ENCODE assay signal across 9 cellular contexts in the genomic region with DNA sequence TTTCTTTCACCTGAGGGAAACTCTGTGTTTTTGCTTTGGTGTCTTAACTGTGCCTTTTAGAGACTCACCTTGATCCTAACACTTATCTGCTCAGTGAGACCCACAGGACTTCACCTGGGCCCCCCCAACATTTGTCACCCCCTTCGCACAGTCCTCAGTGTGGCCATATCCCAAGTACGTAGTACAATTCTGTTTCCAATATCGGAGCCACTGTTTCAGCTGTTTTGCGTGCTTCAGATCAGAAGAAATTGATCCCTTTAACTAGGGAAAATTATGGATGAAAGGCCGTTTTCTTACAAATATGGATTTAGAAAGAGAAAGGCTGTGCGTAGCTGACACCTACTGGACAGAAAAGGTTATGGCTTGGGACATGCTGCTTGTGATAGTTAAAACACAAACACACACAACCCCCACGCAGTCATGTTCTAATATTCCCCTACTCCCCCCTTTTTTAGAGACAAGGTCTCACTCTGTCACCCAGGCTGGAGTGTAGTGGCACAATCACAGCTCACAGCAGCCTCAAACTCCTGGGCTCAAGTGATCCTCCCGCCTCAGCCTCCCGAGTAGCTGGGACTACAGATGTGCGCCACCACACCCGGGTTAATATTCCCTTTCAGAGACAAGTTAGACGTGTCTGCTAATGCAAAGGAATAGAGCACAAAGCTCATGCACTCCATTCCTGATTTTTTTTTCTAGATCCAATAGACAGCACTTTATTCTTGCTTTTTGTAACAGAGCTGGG. TPM values are rescaled to one million over a fixed set of nuclear protein-coding genes. Genes with fewer than 3 reads are reported as not detected.
A peak's percentile ranks its signal among the peaks of the same experiment; 100 is the strongest.
DNase-seq lines count a peak whose midpoint lies in the region; ATAC-seq and TF ChIP-seq lines count a peak whose summit lies in the region.
"Had no signal": no experiment of that assay in that cellular context is flagged by ENCODE, and none has a peak within 500 bp of the region (broad histone marks: within the 10 kb centered on the region; RNA-seq: fewer than 3 reads in every experiment).

No MANE protein-coding gene starts in this region.

- no peaks in the 10 kb centered on the region for H3K27me3 ChIP-seq in breast epithelium
- H3K27me3 ChIP-seq in upper lobe of left lung, result no peaks in the 10 kb centered on the region

- DNase-seq in Caki2 (ENCODE audit: low read depth), result peak; percentile 26
- peak; percentile 39 to 53 for DNase-seq in NOMO-1 (lab: John Stamatoyannopoulos, UW; ENCODE audit: unreplicated experiment in 2 of 2)
- no peak for DNase-seq in breast epithelium (ENCODE audit: low spot score in 2 of 2)
- DNase-seq in left colon, result peak in 1 of 2 donors; percentile 36
- DNase-seq in upper lobe of left lung, result no peak
- DNase-seq in activated effector memory CD4-positive, alpha-beta T cell treated with Interleukin-2 at 50 U/mL for 16 hours, result no peak
- DNase-seq in KG1 (lab: John Stamatoyannopoulos, UW), result no peak
- DNase-seq: naive B cell had no signal

- in situ Hi-C loops in Caki2 (cut with HindIII; ENCODE audit: low pct_unique_long_range_greater_than_20kb, low sequenced_read_pairs), result no loop called here

- H3K9me3 ChIP-seq in HEK293 (ENCODE audit: control insufficient read depth, insufficient read depth, low read depth, low read length), result no peaks in the 10 kb centered on the region
- H3K9me3 ChIP-seq in breast epithelium, result no peaks in the 10 kb centered on the region
- no peaks in the 10 kb centered on the region for H3K9me3 ChIP-seq in upper lobe of left lung

- CTCF ChIA-PET in HEK293 (lab: Yijun Ruan, JAX), result interaction anchor here (0.6 to 11.0 kb wide), 40 partner anchors 8 to 320 kb away, joined by 3 to 424 read pairs (median 6); a partner anchor contains a TSS

- POLR2A ChIA-PET in HEK293 (lab: Yijun Ruan, JAX), result no interaction called here

- no peak overlapping the region for H3K27ac ChIP-seq in HEK293 (ENCODE audit: extremely low read depth, low read depth, low read length)
- H3K27ac ChIP-seq in breast epithelium, result no peak overlapping the region
- H3K27ac ChIP-seq in upper lobe of left lung, result no peak overlapping the region

- TF ChIP-seq POLR2A in breast epithelium (IDR thresholded peaks at IDR 0.05), result no peak
- no peak for TF ChIP-seq POLR2A in upper lobe of left lung (IDR thresholded peaks at IDR 0.05)

- no peaks in the 10 kb centered on the region for H3K36me3 ChIP-seq in HEK293 (ENCODE audit: control insufficient read depth in 2 of 2, insufficient read depth in 1 of 2, low read length in 2 of 2)
- H3K36me3 ChIP-seq in breast epithelium, result no peaks in the 10 kb centered on the region
- H3K36me3 ChIP-seq in upper lobe of left lung, result no peaks in the 10 kb centered on the region

- intact Hi-C loops in breast epithelium (cut with DNase I; ENCODE audit: low total_unique reads), result loop anchor here (5.0 kb wide), 1 partner anchor 65 kb away; no protein-coding TSS in a partner anchor
- intact Hi-C loops in left colon (cut with DNase I, micrococcal nuclease), result loop anchor here (2.0 to 5.0 kb wide), 2 partner anchors 65 to 66 kb away; no protein-coding TSS in a partner anchor

- TF ChIP-seq EP300 in upper lobe of left lung (IDR thresholded peaks at IDR 0.05), result no peak

- H3K4me3 ChIP-seq in HEK293 (ENCODE audit: low read depth, low read length) (no peak overlapping the region), breast epithelium (no peak overlapping the region), upper lobe of left lung (no peak overlapping the region)

- peak; percentile 62 for ATAC-seq in left colon
- peak; percentile 55 to 80 for ATAC-seq in upper lobe of left lung (ENCODE audit: low FRiP score in 2 of 2)

- 49 to 55% methylated on average over 12 of the region's 12 CpGs for WGBS in upper lobe of left lung, 2 donors

- no peaks in the 10 kb centered on the region; the same call in 1 of the 2 replicates for H3K4me1 ChIP-seq in HEK293 (ENCODE audit: control insufficient read depth, insufficient read depth, low read length)
- no peaks in the 10 kb centered on the region for H3K4me1 ChIP-seq in breast epithelium
- peaks cover 5 to 17% (median 9%) of the 10 kb centered on the region in 4 donors for H3K4me1 ChIP-seq in upper lobe of left lung

- TF ChIP-seq CTCF in HEK293 (tag by site-specific recombination; IDR thresholded peaks at IDR 0.05) (0 out of 2 replicates have a peak, but pooled peaks have one; percentile 39), breast epithelium (IDR thresholded peaks at IDR 0.05) (peak; percentile 78 to 97 (median 97)), upper lobe of left lung (IDR thresholded peaks at IDR 0.05) (peak; percentile 54 to 88 (median 79))

TF ChIP-seq in HEK293, 187 proteins besides CTCF, POLR2A, EP300 and RAD21 (continues in another document):
- TF ChIP-seq ZNF623 (tag by site-specific recombination; IDR thresholded peaks at IDR 0.05) (no peak), ZXDB (tag by site-specific recombination; IDR thresholded peaks at IDR 0.05) (no peak), ZNF266 (tag by site-specific recombination; IDR thresholded peaks at IDR 0.05; ENCODE audit: low read depth) (no peak), ZNF660 (tag by site-specific recombination; IDR thresholded peaks at IDR 0.05) (no peak), ZNF701 (tag by site-specific recombination; IDR thresholded peaks at IDR 0.05) (no peak), ZNF112 (tag by site-specific recombination; IDR thresholded peaks at IDR 0.05) (no peak), ZNF521 (tag by site-specific recombination; IDR thresholded peaks at IDR 0.05) (no peak), ZNF366 (tag by site-specific recombination; conservative IDR thresholded peaks at IDR 0.05) (no peak), ZNF548 (tag by site-specific recombination; IDR thresholded peaks at IDR 0.05) (no peak)
- TF ChIP-seq, protein P1, sequence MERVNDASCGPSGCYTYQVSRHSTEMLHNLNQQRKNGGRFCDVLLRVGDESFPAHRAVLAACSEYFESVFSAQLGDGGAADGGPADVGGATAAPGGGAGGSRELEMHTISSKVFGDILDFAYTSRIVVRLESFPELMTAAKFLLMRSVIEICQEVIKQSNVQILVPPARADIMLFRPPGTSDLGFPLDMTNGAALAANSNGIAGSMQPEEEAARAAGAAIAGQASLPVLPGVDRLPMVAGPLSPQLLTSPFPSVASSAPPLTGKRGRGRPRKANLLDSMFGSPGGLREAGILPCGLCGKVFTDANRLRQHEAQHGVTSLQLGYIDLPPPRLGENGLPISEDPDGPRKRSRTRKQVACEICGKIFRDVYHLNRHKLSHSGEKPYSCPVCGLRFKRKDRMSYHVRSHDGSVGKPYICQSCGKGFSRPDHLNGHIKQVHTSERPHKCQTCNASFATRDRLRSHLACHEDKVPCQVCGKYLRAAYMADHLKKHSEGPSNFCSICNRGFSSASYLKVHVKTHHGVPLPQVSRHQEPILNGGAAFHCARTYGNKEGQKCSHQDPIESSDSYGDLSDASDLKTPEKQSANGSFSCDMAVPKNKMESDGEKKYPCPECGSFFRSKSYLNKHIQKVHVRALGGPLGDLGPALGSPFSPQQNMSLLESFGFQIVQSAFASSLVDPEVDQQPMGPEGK (tag by site-specific recombination; IDR thresholded peaks at IDR 0.05), result 0 out of 2 replicates have a peak, but pooled peaks have one; percentile 9
- TF ChIP-seq, protein P2, sequence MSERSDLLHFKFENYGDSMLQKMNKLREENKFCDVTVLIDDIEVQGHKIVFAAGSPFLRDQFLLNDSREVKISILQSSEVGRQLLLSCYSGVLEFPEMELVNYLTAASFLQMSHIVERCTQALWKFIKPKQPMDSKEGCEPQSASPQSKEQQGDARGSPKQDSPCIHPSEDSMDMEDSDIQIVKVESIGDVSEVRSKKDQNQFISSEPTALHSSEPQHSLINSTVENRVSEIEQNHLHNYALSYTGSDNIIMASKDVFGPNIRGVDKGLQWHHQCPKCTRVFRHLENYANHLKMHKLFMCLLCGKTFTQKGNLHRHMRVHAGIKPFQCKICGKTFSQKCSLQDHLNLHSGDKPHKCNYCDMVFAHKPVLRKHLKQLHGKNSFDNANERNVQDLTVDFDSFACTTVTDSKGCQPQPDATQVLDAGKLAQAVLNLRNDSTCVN (tag by site-specific recombination; optimal IDR thresholded peaks at IDR 0.05), result no peak
- TF ChIP-seq, protein P3, sequence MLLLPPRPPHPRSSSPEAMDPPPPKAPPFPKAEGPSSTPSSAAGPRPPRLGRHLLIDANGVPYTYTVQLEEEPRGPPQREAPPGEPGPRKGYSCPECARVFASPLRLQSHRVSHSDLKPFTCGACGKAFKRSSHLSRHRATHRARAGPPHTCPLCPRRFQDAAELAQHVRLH (tag by site-specific recombination; IDR thresholded peaks at IDR 0.05), result no peak
- TF ChIP-seq, protein P4, sequence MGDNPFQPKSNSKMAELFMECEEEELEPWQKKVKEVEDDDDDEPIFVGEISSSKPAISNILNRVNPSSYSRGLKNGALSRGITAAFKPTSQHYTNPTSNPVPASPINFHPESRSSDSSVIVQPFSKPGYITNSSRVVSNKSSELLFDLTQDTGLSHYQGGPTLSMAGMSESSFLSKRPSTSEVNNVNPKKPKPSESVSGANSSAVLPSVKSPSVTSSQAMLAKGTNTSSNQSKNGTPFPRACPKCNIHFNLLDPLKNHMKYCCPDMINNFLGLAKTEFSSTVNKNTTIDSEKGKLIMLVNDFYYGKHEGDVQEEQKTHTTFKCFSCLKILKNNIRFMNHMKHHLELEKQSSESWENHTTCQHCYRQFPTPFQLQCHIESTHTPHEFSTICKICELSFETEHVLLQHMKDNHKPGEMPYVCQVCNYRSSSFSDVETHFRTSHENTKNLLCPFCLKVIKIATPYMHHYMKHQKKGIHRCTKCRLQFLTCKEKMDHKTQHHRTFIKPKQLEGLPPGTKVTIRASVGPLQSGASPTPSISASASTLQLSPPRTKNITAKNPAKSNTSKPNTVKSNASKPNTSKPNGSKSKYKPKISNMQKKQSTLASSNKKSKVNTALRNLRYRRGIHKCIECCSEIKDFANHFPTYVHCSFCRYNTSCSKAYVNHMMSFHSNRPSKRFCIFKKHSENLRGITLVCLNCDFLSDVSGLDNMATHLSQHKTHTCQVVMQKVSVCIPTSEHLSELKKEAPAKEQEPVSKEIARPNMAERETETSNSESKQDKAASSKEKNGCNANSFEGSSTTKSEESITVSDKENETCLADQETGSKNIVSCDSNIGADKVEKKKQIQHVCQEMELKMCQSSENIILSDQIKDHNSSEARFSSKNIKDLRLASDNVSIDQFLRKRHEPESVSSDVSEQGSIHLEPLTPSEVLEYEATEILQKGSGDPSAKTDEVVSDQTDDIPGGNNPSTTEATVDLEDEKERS (tag by site-specific recombination; IDR thresholded peaks at IDR 0.05), result no peak

RNA-seq across cellular contexts. Expression of a gene that starts 3.6 kb away (rescaled TPM):
- total RNA-seq in Caki2 (2014; rRNA removed; shearing (Covaris generic); ENCODE audit: low replicate concordance), result not detected in 2 replicates
- total RNA-seq in breast epithelium (10 to 100 TPM; 46.8 to 98.9 (median 61.9) TPM), left colon (10 to 100 TPM; 18.2 to 33.6 TPM), upper lobe of left lung (10 to 100 TPM; 30.4 to 58.2 (median 42.0) TPM)

RNA-seq across cellular contexts. Expression of a gene that starts 50.7 kb away (rescaled TPM):
- not detected in 2 replicates for total RNA-seq in Caki2 (2014; rRNA removed; shearing (Covaris generic); ENCODE audit: low replicate concordance)
- not detected for total RNA-seq in breast epithelium
- not detected for total RNA-seq in left colon
- total RNA-seq in upper lobe of left lung, result not detected

Comparison
In these comparisons a context has a peak if more than half of its experiments do, and no peak if none do; other contexts are left out.
1. DNase-seq: peak in Caki2 (single experiment) and NOMO-1 (2 of 2); none in breast epithelium (0 of 2), upper lobe of left lung (0 of 2), activated effector memory CD4-positive, alpha-beta T cell treated with Interleukin-2 at 50 U/mL for 16 hours (single experiment) and KG1 (single experiment).
2. CTCF ChIP-seq: peak in every context shown above with its lines; median percentile 97 in breast epithelium; 79 in upper lobe of left lung; 39 in HEK293.
3. RNA of a gene that starts 3.6 kb away (total RNA-seq): 46.8 to 98.9 TPM in breast epithelium, 30.4 to 58.2 TPM in upper lobe of left lung and 18.2 to 33.6 TPM in left colon; not detected in Caki2; every median in the first group is over 10 times any median in the second.